In the genomic region with DNA sequence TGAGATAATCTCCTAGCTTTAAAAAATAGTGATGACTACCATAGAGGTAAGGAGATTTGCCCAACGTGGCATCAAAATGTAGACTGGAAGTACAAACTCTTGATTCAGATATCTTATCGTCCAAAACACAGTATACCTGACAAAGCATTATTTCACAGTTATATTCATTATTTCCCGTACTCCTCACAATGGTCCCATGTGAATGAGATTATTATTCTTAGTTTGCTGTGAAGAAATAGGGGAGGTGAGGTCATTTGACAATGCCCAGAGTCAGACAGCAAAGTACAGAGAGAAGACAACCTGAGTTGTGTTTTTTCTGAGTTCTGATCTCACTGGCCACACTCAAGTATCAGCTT, we compare ENCODE assay signal across 1 cellular context.
TF ChIP-seq lines count a peak whose summit lies in the region.

No MANE protein-coding gene starts in this region.

TF ChIP-seq in K562, 482 proteins besides CTCF, POLR2A, EP300 and RAD21 (continued from another document and continues in another):
- TF ChIP-seq CEBPZ (IDR thresholded peaks at IDR 0.05; ENCODE audit: borderline replicate concordance, low read depth, low read length) = no peak
- no peak for TF ChIP-seq RBM25 (IDR thresholded peaks at IDR 0.05; ENCODE audit: low read depth, low read length, severe bottlenecking)
- TF ChIP-seq NFRKB (IDR thresholded peaks at IDR 0.05; ENCODE audit: low read depth) = peak; percentile 5; the same call in 1 of the 2 replicates
- no peak for TF ChIP-seq PML (IDR thresholded peaks at IDR 0.05; ENCODE audit: low read length)
- TF ChIP-seq, protein P1, sequence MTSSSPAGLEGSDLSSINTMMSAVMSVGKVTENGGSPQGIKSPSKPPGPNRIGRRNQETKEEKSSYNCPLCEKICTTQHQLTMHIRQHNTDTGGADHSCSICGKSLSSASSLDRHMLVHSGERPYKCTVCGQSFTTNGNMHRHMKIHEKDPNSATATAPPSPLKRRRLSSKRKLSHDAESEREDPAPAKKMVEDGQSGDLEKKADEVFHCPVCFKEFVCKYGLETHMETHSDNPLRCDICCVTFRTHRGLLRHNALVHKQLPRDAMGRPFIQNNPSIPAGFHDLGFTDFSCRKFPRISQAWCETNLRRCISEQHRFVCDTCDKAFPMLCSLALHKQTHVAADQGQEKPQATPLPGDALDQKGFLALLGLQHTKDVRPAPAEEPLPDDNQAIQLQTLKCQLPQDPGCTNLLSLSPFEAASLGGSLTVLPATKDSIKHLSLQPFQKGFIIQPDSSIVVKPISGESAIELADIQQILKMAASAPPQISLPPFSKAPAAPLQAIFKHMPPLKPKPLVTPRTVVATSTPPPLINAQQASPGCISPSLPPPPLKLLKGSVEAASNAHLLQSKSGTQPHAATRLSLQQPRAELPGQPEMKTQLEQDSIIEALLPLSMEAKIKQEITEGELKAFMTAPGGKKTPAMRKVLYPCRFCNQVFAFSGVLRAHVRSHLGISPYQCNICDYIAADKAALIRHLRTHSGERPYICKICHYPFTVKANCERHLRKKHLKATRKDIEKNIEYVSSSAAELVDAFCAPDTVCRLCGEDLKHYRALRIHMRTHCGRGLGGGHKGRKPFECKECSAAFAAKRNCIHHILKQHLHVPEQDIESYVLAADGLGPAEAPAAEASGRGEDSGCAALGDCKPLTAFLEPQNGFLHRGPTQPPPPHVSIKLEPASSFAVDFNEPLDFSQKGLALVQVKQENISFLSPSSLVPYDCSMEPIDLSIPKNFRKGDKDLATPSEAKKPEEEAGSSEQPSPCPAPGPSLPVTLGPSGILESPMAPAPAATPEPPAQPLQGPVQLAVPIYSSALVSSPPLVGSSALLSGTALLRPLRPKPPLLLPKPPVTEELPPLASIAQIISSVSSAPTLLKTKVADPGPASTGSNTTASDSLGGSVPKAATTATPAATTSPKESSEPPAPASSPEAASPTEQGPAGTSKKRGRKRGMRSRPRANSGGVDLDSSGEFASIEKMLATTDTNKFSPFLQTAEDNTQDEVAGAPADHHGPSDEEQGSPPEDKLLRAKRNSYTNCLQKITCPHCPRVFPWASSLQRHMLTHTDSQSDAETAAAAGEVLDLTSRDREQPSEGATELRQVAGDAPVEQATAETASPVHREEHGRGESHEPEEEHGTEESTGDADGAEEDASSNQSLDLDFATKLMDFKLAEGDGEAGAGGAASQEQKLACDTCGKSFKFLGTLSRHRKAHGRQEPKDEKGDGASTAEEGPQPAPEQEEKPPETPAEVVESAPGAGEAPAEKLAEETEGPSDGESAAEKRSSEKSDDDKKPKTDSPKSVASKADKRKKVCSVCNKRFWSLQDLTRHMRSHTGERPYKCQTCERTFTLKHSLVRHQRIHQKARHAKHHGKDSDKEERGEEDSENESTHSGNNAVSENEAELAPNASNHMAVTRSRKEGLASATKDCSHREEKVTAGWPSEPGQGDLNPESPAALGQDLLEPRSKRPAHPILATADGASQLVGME (CRISPR knock-in tag; IDR thresholded peaks at IDR 0.05) = no peak
- peak; percentile 25; the same call in 1 of the 2 replicates for TF ChIP-seq CBFA2T3 (IDR thresholded peaks at IDR 0.05)
- no peak for TF ChIP-seq CREB1 (IDR thresholded peaks at IDR 0.05)
- no peak for TF ChIP-seq CREB1 (CRISPR knock-in tag; IDR thresholded peaks at IDR 0.05)
- TF ChIP-seq CUX1 (CRISPR knock-in tag; IDR thresholded peaks at IDR 0.05) = no peak
- no peak; the same call in 1 of the 2 replicates for TF ChIP-seq JUND (IDR thresholded peaks at IDR 0.05; ENCODE audit: borderline replicate concordance, low read depth, low read length)
- TF ChIP-seq JUND (tag; IDR thresholded peaks at IDR 0.05; ENCODE audit: borderline replicate concordance, low read depth, low read length) = 0 out of 3 replicates have a peak, but pooled peaks have one; percentile 24
- no peak for TF ChIP-seq TFE3 (CRISPR knock-in tag; IDR thresholded peaks at IDR 0.05)
- no peak for TF ChIP-seq CBX8 (IDR thresholded peaks at IDR 0.05; ENCODE audit: borderline replicate concordance, extremely low read depth, low read depth, low read length, poor library complexity, severe bottlenecking)
- no peak for TF ChIP-seq E2F6 (IDR thresholded peaks at IDR 0.05; ENCODE audit: borderline replicate concordance in 1 of 2, extremely low read depth in 1 of 2, insufficient read depth in 1 of 2, insufficient read length in 1 of 2, low read depth in 1 of 2, low read length in 1 of 2, poor library complexity in 1 of 2, severe bottlenecking in 1 of 2)
- TF ChIP-seq HMGN3 (IDR thresholded peaks at IDR 0.05; ENCODE audit: borderline replicate concordance, extremely low read depth, insufficient read length, low read depth, low read length) = no peak
- no peak for TF ChIP-seq RBM15 (IDR thresholded peaks at IDR 0.05; ENCODE audit: insufficient read depth, low read length)
- no peak for TF ChIP-seq ZNF444 (CRISPR knock-in tag; IDR thresholded peaks at IDR 0.05)
- no peak for TF ChIP-seq ADNP (tag; IDR thresholded peaks at IDR 0.05)
- no peak for TF ChIP-seq KAT7 (CRISPR knock-in tag; IDR thresholded peaks at IDR 0.05; ENCODE audit: borderline replicate concordance)
- no peak for TF ChIP-seq GTF2A2 (tag; IDR thresholded peaks at IDR 0.05)
- TF ChIP-seq CHAMP1 (IDR thresholded peaks at IDR 0.05) = no peak; the same call in 1 of the 2 replicates
- no peak for TF ChIP-seq KAT8 (IDR thresholded peaks at IDR 0.05; ENCODE audit: low read depth)
- TF ChIP-seq ZNF518B (CRISPR knock-in tag; IDR thresholded peaks at IDR 0.05) = no peak
- TF ChIP-seq ZNF699 (CRISPR knock-in tag; IDR thresholded peaks at IDR 0.05; ENCODE audit: insufficient replicate concordance) = no peak
